In the genomic region with DNA sequence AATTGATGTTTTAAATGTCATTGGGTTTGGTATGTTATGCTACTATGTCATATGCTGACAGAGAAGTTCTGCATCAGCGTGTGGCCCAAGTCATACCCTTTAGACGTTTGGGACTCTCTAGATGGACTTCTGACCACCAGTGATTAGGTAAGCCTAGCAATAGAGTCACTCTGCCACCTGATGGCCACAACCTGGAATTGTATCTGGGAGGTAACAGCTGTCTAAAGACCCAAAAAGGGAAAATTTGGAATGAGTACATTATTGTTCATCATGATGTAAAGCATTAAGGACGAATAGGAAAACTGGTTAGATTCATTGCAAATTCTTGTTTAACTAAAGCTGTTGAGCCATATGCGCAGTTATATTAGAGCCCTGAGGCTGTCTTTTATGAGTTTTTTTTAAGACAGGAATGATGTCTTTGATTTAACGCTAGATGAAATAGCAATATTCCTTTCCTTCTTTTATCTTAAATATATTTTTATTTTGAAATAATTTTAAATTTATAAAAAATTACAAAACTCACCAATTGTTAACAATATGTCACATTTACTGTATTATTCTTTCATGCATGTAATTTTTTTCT, we compare ENCODE assay signal across 8 cellular contexts.
A peak's percentile ranks its signal among the peaks of the same experiment; 100 is the strongest.
DNase-seq lines count a peak whose midpoint lies in the region; TF ChIP-seq lines count a peak whose summit lies in the region.

No MANE protein-coding gene starts in this region.

- H3K36me3 ChIP-seq in brain microvascular endothelial cell (replicated peaks): no peaks in the 10 kb centered on the region

- no peak overlapping the region for H3K4me3 ChIP-seq in AG10803 (ENCODE audit: low read length)
- H3K4me3 ChIP-seq in GM12875 (ENCODE audit: low read depth, low read length): no peak overlapping the region
- no peak overlapping the region for H3K4me3 ChIP-seq in brain microvascular endothelial cell (ENCODE audit: low read depth, low read length)

- in situ Hi-C loops in brain microvascular endothelial cell (cut with HindIII; ENCODE audit: low pct_ligation_motif_present, low sequenced_read_pairs): no loop called here

- DNase-seq in AG10803 (ENCODE audit: low read depth) (peak; percentile 29), NCI-H526 treated with DMSO at 0.1 percent for 48 hours (lab: John Stamatoyannopoulos, UW) (peak; percentile 19), brain microvascular endothelial cell (peak; percentile 52), lung microvascular endothelial cell (ENCODE audit: low read depth in 2 of 2) (peak; percentile 65 to 77), ecto neural progenitor cell (ENCODE audit: low spot score) (no peak), DMS79 treated with DMSO at 0.1 percent for 48 hours (lab: John Stamatoyannopoulos, UW) (no peak)
- DNase-seq in effector CD8-positive, alpha-beta T cell (lab: John Stamatoyannopoulos, UW): no peak

- H3K27ac ChIP-seq in brain microvascular endothelial cell: no peak overlapping the region

- peak; percentile 69 for TF ChIP-seq CTCF in AG10803 (conservative IDR thresholded peaks at IDR 0.05; ENCODE audit: low read length)
- peak; percentile 74 for TF ChIP-seq CTCF in GM12875 (IDR thresholded peaks at IDR 0.05; ENCODE audit: borderline replicate concordance, insufficient read depth, low read depth, low read length)
- peak; percentile 78 for TF ChIP-seq CTCF in brain microvascular endothelial cell (IDR thresholded peaks at IDR 0.05; ENCODE audit: low read depth, low read length, missing control alignments)

- H3K27me3 ChIP-seq in brain microvascular endothelial cell (replicated peaks): no peaks in the 10 kb centered on the region

Comparison
In these comparisons a context has a peak if more than half of its experiments do, and no peak if none do; other contexts are left out.
1. DNase-seq: peak in AG10803 (single experiment), NCI-H526 treated with DMSO at 0.1 percent for 48 hours (single experiment), brain microvascular endothelial cell (single experiment) and lung microvascular endothelial cell (2 of 2); none in effector CD8-positive, alpha-beta T cell (single experiment), ecto neural progenitor cell (single experiment) and DMS79 treated with DMSO at 0.1 percent for 48 hours (single experiment).
2. Peak in every context shown above with its lines, with median percentiles within 50 percentile points of each other: CTCF ChIP-seq.